ENCODE assay signal across 1 cellular context in genomic region chr20:44460795-44461141, GRCh38.
TF ChIP-seq lines count a peak whose summit lies in the region.

No MANE protein-coding gene starts in this region.

TF ChIP-seq in GM23338, 12 proteins besides CTCF, POLR2A, EP300 and RAD21 (continued from another document):
- TF ChIP-seq, protein P1, sequence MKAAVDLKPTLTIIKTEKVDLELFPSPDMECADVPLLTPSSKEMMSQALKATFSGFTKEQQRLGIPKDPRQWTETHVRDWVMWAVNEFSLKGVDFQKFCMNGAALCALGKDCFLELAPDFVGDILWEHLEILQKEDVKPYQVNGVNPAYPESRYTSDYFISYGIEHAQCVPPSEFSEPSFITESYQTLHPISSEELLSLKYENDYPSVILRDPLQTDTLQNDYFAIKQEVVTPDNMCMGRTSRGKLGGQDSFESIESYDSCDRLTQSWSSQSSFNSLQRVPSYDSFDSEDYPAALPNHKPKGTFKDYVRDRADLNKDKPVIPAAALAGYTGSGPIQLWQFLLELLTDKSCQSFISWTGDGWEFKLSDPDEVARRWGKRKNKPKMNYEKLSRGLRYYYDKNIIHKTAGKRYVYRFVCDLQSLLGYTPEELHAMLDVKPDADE (IDR thresholded peaks at IDR 0.05) = no peak
- TF ChIP-seq CREB1 (CRISPR knock-in tag; IDR thresholded peaks at IDR 0.05; ENCODE audit: low read depth) (no peak), POLR2AphosphoS5 (IDR thresholded peaks at IDR 0.05; ENCODE audit: low read depth) (no peak), EZH2phosphoT487 (IDR thresholded peaks at IDR 0.05; ENCODE audit: unreplicated experiment) (no peak), JUNB (IDR thresholded peaks at IDR 0.05; ENCODE audit: unreplicated experiment) (no peak), EZH2 (IDR thresholded peaks at IDR 0.05; ENCODE audit: low read depth, unreplicated experiment) (no peak)
- TF ChIP-seq, protein P2, sequence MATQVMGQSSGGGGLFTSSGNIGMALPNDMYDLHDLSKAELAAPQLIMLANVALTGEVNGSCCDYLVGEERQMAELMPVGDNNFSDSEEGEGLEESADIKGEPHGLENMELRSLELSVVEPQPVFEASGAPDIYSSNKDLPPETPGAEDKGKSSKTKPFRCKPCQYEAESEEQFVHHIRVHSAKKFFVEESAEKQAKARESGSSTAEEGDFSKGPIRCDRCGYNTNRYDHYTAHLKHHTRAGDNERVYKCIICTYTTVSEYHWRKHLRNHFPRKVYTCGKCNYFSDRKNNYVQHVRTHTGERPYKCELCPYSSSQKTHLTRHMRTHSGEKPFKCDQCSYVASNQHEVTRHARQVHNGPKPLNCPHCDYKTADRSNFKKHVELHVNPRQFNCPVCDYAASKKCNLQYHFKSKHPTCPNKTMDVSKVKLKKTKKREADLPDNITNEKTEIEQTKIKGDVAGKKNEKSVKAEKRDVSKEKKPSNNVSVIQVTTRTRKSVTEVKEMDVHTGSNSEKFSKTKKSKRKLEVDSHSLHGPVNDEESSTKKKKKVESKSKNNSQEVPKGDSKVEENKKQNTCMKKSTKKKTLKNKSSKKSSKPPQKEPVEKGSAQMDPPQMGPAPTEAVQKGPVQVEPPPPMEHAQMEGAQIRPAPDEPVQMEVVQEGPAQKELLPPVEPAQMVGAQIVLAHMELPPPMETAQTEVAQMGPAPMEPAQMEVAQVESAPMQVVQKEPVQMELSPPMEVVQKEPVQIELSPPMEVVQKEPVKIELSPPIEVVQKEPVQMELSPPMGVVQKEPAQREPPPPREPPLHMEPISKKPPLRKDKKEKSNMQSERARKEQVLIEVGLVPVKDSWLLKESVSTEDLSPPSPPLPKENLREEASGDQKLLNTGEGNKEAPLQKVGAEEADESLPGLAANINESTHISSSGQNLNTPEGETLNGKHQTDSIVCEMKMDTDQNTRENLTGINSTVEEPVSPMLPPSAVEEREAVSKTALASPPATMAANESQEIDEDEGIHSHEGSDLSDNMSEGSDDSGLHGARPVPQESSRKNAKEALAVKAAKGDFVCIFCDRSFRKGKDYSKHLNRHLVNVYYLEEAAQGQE (IDR thresholded peaks at IDR 0.05; ENCODE audit: unreplicated experiment) = no peak
